In the genomic region with DNA sequence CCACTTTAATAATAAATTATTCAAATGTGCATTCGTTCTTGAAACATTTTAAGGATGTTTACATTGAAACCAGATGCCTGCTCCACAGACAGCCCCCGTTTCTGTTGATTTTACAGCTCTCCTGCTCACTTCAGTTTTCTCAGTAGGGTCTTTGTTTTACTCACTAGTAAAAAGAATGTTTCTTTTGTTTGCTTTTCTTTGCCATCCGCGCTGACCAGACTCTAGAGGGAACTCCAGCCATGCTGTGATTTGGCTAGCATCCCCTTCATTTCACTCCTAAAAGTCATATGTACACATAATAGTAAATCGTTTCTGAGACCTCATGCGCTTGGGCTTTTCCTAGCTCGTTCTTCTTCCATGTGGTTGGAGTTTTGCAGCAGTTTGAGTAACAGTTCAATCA, we compare ENCODE assay signal across 16 cellular contexts. TPM values are rescaled to one million over a fixed set of nuclear protein-coding genes. Genes with fewer than 3 reads are reported as not detected.
DNase-seq lines count a peak whose midpoint lies in the region; ATAC-seq, FAIRE-seq and TF ChIP-seq lines count a peak whose summit lies in the region.
"Had no signal": no experiment of that assay in that cellular context is flagged by ENCODE, and none has a peak within 500 bp of the region (broad histone marks: within the 10 kb centered on the region; RNA-seq: fewer than 3 reads in every experiment).

No MANE protein-coding gene starts in this region.

- TF ChIP-seq POLR2A in GM12892 (IDR thresholded peaks at IDR 0.05; ENCODE audit: low read depth, low read length), result no peak

- in situ Hi-C loops in astrocyte of the spinal cord (cut with HindIII; ENCODE audit: low sequenced_read_pairs), result no loop called here

- DNase-seq in COLO829 (ENCODE audit: low spot score), result peak; percentile 93
- DNase-seq in NCI-H2029 (lab: John Stamatoyannopoulos, UW), result peak; percentile 7
- peak; percentile 90 for DNase-seq in astrocyte of the spinal cord (ENCODE audit: low read depth, low spot score)
- no peak for DNase-seq in mesothelial cell of epicardium (ENCODE audit: low spot score in 2 of 2, unreplicated experiment in 2 of 2)
- DNase-seq in RCC 7860 (ENCODE audit: low spot score), result no peak
- DNase-seq in OCI-M2 (lab: John Stamatoyannopoulos, UW; ENCODE audit: unreplicated experiment), result no peak
- DNase-seq in GM12892 (ENCODE audit: insufficient read length), result no peak
- DNase-seq: activated CD4-positive, alpha-beta T cell treated with anti-CD3 and anti-CD28 coated beads, Interleukin-2, amount 10 ng/mL, durations not matched to agents 24 days and 14 days; activated T-cell treated with anti-CD3 and anti-CD28 coated beads, Interleukin-2, amount 50 U/mL, for 72 hours; NCI-H2171; stimulated activated CD4-positive, alpha-beta T cell treated with anti-CD3 and anti-CD28 coated beads, Interleukin-4, amount 100 ng/mL, for 1 hour had no signal

- H3K4me1 Mint-ChIP-seq in mesothelial cell of epicardium, result peaks cover 15% of the 10 kb centered on the region
- H3K4me1 Mint-ChIP-seq: activated CD4-positive, alpha-beta T cell treated with anti-CD3 and anti-CD28 coated beads, Interleukin-2, amount 10 ng/mL, durations not matched to agents 24 days and 14 days; stimulated activated effector memory CD8-positive, alpha-beta T cell treated with anti-CD3 and anti-CD28 coated beads, Interleukin-12 subunit alpha, Interleukin-12 subunit beta, amount 100 ng/mL, for 72 hours had no signal

- FAIRE-seq in RCC 7860 (lab: Jason Lieb, UNC), result no peak
- FAIRE-seq in GM12892 (lab: Jason Lieb, UNC), result no peak

- H3K4me3 Mint-ChIP-seq in mesothelial cell of epicardium, result no peak overlapping the region
- H3K4me3 Mint-ChIP-seq: activated CD4-positive, alpha-beta T cell treated with anti-CD3 and anti-CD28 coated beads, Interleukin-2, amount 10 ng/mL, durations not matched to agents 24 days and 14 days; activated T-cell treated with anti-CD3 and anti-CD28 coated beads, Interleukin-2, amount 50 U/mL, for 72 hours; stimulated activated effector memory CD8-positive, alpha-beta T cell treated with anti-CD3 and anti-CD28 coated beads, Interleukin-12 subunit alpha, Interleukin-12 subunit beta, amount 100 ng/mL, for 72 hours had no signal

- no peak overlapping the region for H3K4me3 ChIP-seq in astrocyte of the spinal cord (ENCODE audit: low read depth, low read length)
- H3K4me3 ChIP-seq: BLaER1, HAP-1 had no signal

- peak overlapping the region; percentile 90 for H3K27ac Mint-ChIP-seq in mesothelial cell of epicardium
- H3K27ac Mint-ChIP-seq: activated CD4-positive, alpha-beta T cell treated with anti-CD3 and anti-CD28 coated beads, Interleukin-2, amount 10 ng/mL, durations not matched to agents 24 days and 14 days; activated T-cell treated with anti-CD3 and anti-CD28 coated beads, Interleukin-2, amount 50 U/mL, for 72 hours; stimulated activated effector memory CD8-positive, alpha-beta T cell treated with anti-CD3 and anti-CD28 coated beads, Interleukin-12 subunit alpha, Interleukin-12 subunit beta, amount 100 ng/mL, for 72 hours had no signal

- no peaks in the 10 kb centered on the region for H3K36me3 Mint-ChIP-seq in mesothelial cell of epicardium
- H3K36me3 Mint-ChIP-seq: stimulated activated effector memory CD8-positive, alpha-beta T cell treated with anti-CD3 and anti-CD28 coated beads, Interleukin-12 subunit alpha, Interleukin-12 subunit beta, amount 100 ng/mL, for 72 hours had no signal

- TF ChIP-seq CTCF in astrocyte of the spinal cord (IDR thresholded peaks at IDR 0.05; ENCODE audit: low read depth, low read length) (peak; percentile 7), mesothelial cell of epicardium (IDR thresholded peaks at IDR 0.05; ENCODE audit: unreplicated experiment) (no peak)

- ATAC-seq in HG03135 (IDR thresholded peaks at IDR 0.05; ENCODE audit: unreplicated experiment), result no peak
- ATAC-seq: activated T-cell treated with anti-CD3 and anti-CD28 coated beads, Interleukin-2, amount 50 U/mL, for 72 hours; stimulated activated effector memory CD8-positive, alpha-beta T cell treated with anti-CD3 and anti-CD28 coated beads, Interleukin-12 subunit alpha, Interleukin-12 subunit beta, amount 100 ng/mL, for 72 hours had no signal

- H3K27me3 Mint-ChIP-seq in mesothelial cell of epicardium (ENCODE audit: low read depth), result peaks cover 2% of the 10 kb centered on the region

- H3K9me3 Mint-ChIP-seq in mesothelial cell of epicardium, result no peaks in the 10 kb centered on the region
- H3K9me3 Mint-ChIP-seq: activated CD4-positive, alpha-beta T cell treated with anti-CD3 and anti-CD28 coated beads, Interleukin-2, amount 10 ng/mL, durations not matched to agents 24 days and 14 days; stimulated activated effector memory CD8-positive, alpha-beta T cell treated with anti-CD3 and anti-CD28 coated beads, Interleukin-12 subunit alpha, Interleukin-12 subunit beta, amount 100 ng/mL, for 72 hours had no signal

RNA-seq across cellular contexts. Expression of gene PALM2AKAP2, which starts 28.7 kb away (rescaled TPM):
- 39.7 to 45.1 TPM (median 43.6 TPM) in 3 replicates for total RNA-seq in mesothelial cell of epicardium
- not detected for polyA plus RNA-seq in GM12892 (2012; ENCODE audit: missing spikeins)
- total RNA-seq: T-helper 2 cell treated with Interferon-gamma antibody and Interleukin-4, amounts not matched to agents 100 ng/mL and 5 ng/mL, for 36 hours had no signal

Comparison
In these comparisons a context has a peak if more than half of its experiments do, and no peak if none do; other contexts are left out.
1. DNase-seq: peak in COLO829 (single experiment), NCI-H2029 (single experiment) and astrocyte of the spinal cord (single experiment); none in mesothelial cell of epicardium (0 of 2), RCC 7860 (single experiment), OCI-M2 (single experiment) and GM12892 (single experiment).